Comparison of ENCODE assay signal across 1 cellular context in the genomic region with DNA sequence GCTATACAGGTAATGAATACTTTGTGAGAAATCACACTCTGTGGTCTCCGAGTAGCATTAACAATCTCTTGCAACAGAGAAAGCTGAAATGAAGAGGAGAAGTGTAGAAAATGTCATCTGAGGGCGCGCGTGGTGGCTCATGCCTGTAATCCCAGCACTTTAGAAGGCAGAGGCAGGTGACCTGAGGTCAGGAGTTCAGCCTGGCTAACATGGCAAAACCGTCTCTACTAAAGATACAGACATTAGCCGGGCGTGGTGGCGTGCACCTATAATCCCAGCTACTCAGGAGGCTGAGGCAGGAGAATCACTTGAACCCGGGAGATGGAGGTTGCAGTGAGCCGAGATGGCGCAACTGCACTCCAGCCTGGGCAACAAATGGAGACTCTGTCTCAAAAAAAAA.
TF ChIP-seq lines count a peak whose summit lies in the region.

No MANE protein-coding gene starts in this region.

TF ChIP-seq in HepG2, 621 proteins besides CTCF, POLR2A, EP300 and RAD21:
- TF ChIP-seq TFE3 (CRISPR knock-in tag; IDR thresholded peaks at IDR 0.05) (peak; percentile 57; the same call in 1 of the 2 replicates), ZNF770 (CRISPR knock-in tag; IDR thresholded peaks at IDR 0.05) (peak; percentile 89), HNF4A (CRISPR knock-in tag; IDR thresholded peaks at IDR 0.05) (peak; percentile 33; the same call in 1 of the 2 replicates), SAP130 (CRISPR knock-in tag; IDR thresholded peaks at IDR 0.05; ENCODE audit: low read depth) (peak; percentile 18; the same call in 1 of the 2 replicates), KDM3A (CRISPR knock-in tag; IDR thresholded peaks at IDR 0.05; ENCODE audit: low read depth) (0 out of 2 replicates have a peak, but pooled peaks have one; percentile 4), MEIS1 (CRISPR knock-in tag; IDR thresholded peaks at IDR 0.05; ENCODE audit: borderline replicate concordance) (0 out of 2 replicates have a peak, but pooled peaks have one; percentile 33), MXD3 (CRISPR knock-in tag; IDR thresholded peaks at IDR 0.05) (0 out of 2 replicates have a peak, but pooled peaks have one; percentile 16), ZBTB21 (CRISPR knock-in tag; IDR thresholded peaks at IDR 0.05) (0 out of 2 replicates have a peak, but pooled peaks have one; percentile 9), KDM2A (CRISPR knock-in tag; IDR thresholded peaks at IDR 0.05; ENCODE audit: borderline replicate concordance, low read depth) (0 out of 2 replicates have a peak, but pooled peaks have one; percentile 20), ZMYM3 (CRISPR knock-in tag; IDR thresholded peaks at IDR 0.05) (peak; percentile 47; the same call in 1 of the 2 replicates), NR2F1 (CRISPR knock-in tag; IDR thresholded peaks at IDR 0.05) (peak in 1 of 2 experiments; percentile 58; a peak in 2 of 4 replicates), HOXA3 (CRISPR knock-in tag; IDR thresholded peaks at IDR 0.05) (peak; percentile 48), TBX2 (CRISPR knock-in tag; IDR thresholded peaks at IDR 0.05; ENCODE audit: borderline replicate concordance) (0 out of 2 replicates have a peak, but pooled peaks have one; percentile 10), ZNF292 (CRISPR knock-in tag; IDR thresholded peaks at IDR 0.05; ENCODE audit: borderline replicate concordance, low read depth) (peak; percentile 51; the same call in 1 of the 2 replicates), RXRB (CRISPR knock-in tag; IDR thresholded peaks at IDR 0.05; ENCODE audit: borderline replicate concordance) (peak; percentile 78), ZNF713 (CRISPR knock-in tag; IDR thresholded peaks at IDR 0.05) (0 out of 2 replicates have a peak, but pooled peaks have one; percentile 12), ARID5B (CRISPR knock-in tag; IDR thresholded peaks at IDR 0.05) (0 out of 2 replicates have a peak, but pooled peaks have one; percentile 11), RARA (CRISPR knock-in tag; IDR thresholded peaks at IDR 0.05) (peak; percentile 81), NR2F6 (IDR thresholded peaks at IDR 0.05) (peak; percentile 58; the same call in 1 of the 2 replicates), NR2F6 (CRISPR knock-in tag; IDR thresholded peaks at IDR 0.05) (peak; percentile 60; the same call in 1 of the 2 replicates), BCL6 (CRISPR knock-in tag; IDR thresholded peaks at IDR 0.05) (0 out of 2 replicates have a peak, but pooled peaks have one; percentile 16)
- TF ChIP-seq, protein P1, sequence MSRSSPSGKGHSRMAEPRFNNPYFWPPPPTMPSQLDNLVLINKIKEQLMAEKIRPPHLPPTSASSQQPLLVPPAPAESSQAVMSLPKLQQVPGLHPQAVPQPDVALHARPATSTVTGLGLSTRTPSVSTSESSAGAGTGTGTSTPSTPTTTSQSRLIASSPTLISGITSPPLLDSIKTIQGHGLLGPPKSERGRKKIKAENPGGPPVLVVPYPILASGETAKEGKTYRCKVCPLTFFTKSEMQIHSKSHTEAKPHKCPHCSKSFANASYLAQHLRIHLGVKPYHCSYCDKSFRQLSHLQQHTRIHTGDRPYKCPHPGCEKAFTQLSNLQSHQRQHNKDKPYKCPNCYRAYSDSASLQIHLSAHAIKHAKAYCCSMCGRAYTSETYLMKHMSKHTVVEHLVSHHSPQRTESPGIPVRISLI (CRISPR knock-in tag; IDR thresholded peaks at IDR 0.05; ENCODE audit: borderline replicate concordance): 0 out of 2 replicates have a peak, but pooled peaks have one; percentile 10
- TF ChIP-seq, protein P2, sequence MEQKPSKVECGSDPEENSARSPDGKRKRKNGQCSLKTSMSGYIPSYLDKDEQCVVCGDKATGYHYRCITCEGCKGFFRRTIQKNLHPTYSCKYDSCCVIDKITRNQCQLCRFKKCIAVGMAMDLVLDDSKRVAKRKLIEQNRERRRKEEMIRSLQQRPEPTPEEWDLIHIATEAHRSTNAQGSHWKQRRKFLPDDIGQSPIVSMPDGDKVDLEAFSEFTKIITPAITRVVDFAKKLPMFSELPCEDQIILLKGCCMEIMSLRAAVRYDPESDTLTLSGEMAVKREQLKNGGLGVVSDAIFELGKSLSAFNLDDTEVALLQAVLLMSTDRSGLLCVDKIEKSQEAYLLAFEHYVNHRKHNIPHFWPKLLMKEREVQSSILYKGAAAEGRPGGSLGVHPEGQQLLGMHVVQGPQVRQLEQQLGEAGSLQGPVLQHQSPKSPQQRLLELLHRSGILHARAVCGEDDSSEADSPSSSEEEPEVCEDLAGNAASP (CRISPR knock-in tag; IDR thresholded peaks at IDR 0.05; ENCODE audit: borderline replicate concordance): peak; percentile 72; the same call in 1 of the 2 replicates
- TF ChIP-seq, protein P3, sequence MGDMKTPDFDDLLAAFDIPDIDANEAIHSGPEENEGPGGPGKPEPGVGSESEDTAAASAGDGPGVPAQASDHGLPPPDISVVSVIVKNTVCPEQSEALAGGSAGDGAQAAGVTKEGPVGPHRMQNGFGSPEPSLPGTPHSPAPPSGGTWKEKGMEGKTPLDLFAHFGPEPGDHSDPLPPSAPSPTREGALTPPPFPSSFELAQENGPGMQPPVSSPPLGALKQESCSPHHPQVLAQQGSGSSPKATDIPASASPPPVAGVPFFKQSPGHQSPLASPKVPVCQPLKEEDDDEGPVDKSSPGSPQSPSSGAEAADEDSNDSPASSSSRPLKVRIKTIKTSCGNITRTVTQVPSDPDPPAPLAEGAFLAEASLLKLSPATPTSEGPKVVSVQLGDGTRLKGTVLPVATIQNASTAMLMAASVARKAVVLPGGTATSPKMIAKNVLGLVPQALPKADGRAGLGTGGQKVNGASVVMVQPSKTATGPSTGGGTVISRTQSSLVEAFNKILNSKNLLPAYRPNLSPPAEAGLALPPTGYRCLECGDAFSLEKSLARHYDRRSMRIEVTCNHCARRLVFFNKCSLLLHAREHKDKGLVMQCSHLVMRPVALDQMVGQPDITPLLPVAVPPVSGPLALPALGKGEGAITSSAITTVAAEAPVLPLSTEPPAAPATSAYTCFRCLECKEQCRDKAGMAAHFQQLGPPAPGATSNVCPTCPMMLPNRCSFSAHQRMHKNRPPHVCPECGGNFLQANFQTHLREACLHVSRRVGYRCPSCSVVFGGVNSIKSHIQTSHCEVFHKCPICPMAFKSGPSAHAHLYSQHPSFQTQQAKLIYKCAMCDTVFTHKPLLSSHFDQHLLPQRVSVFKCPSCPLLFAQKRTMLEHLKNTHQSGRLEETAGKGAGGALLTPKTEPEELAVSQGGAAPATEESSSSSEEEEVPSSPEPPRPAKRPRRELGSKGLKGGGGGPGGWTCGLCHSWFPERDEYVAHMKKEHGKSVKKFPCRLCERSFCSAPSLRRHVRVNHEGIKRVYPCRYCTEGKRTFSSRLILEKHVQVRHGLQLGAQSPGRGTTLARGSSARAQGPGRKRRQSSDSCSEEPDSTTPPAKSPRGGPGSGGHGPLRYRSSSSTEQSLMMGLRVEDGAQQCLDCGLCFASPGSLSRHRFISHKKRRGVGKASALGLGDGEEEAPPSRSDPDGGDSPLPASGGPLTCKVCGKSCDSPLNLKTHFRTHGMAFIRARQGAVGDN (CRISPR knock-in tag; IDR thresholded peaks at IDR 0.05): peak; percentile 24; the same call in 1 of the 2 replicates
